In the genomic region with DNA sequence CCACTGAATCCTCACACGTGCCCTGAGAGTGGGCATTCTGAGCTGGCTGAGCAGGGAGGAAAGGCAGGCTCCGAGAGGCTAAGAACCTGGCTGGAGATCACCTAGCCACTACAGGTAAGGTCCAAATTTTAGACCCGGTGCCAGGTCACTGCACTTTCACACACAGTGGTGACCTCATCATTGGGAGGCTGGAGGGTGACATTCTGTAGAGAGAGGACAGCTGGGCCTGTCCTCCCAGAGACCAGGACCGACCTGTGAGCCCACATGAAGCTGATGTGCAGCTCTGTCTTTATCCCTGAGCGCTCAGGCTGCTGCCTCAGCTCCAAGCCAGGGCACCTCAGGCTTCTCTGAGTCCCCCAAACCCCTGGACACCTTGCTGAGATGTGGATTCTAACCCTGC, we compare ENCODE assay signal across 22 cellular contexts.
"Had no signal": no experiment of that assay in that cellular context is flagged by ENCODE, and none has a peak within 500 bp of the region (broad histone marks: within the 10 kb centered on the region; RNA-seq: fewer than 3 reads in every experiment).

No MANE protein-coding gene starts in this region.

- H3K9ac ChIP-seq: neural progenitor cell had no signal

- H3K9me3 ChIP-seq: esophagus squamous epithelium, gastroesophageal sphincter, mucosa of descending colon, pancreas, suprapubic skin, thyroid gland, upper lobe of left lung, uterus had no signal

- DNase-seq: effector memory CD8-positive, alpha-beta T cell; esophagus squamous epithelium; foreskin fibroblast; glutamatergic neuron; kidney; left colon; mammary epithelial cell; mucosa of descending colon; naive thymus-derived CD8-positive, alpha-beta T cell; occipital lobe; pancreas; right cardiac atrium; stimulated activated CD4-positive, alpha-beta T cell treated with anti-CD3 and anti-CD28 coated beads, Interleukin-2, amount 100 ng/mL, for 48 hours; stimulated activated naive CD8-positive, alpha-beta T cell treated with anti-CD3 and anti-CD28 coated beads, Interleukin-15, Interleukin-2, amounts not matched to agents 100 U/mL and 50 U/mL, for 24 hours; thyroid gland; upper lobe of left lung; uterus had no signal

- FAIRE-seq: colon, kidney, pancreas had no signal

- H3K36me3 ChIP-seq: esophagus squamous epithelium, gastroesophageal sphincter, neural progenitor cell, pancreas, suprapubic skin, thyroid gland, upper lobe of left lung, uterus had no signal

- H3K4me3 ChIP-seq: esophagus squamous epithelium, gastroesophageal sphincter, mucosa of descending colon, neural progenitor cell, pancreas, smooth muscle cell, suprapubic skin, thyroid gland, upper lobe of left lung, uterus had no signal

- H3K4me2 ChIP-seq: neural progenitor cell, smooth muscle cell had no signal

- H3K27me3 ChIP-seq: gastroesophageal sphincter, pancreas, suprapubic skin, thyroid gland, upper lobe of left lung, uterus had no signal

- H2AFZ ChIP-seq: neural progenitor cell had no signal

- H3K4me1 ChIP-seq: uterus had no signal

- ATAC-seq: effector memory CD8-positive, alpha-beta T cell; gastroesophageal sphincter; left colon; mucosa of descending colon; naive thymus-derived CD8-positive, alpha-beta T cell; pancreas; right cardiac atrium; stimulated activated naive CD8-positive, alpha-beta T cell treated with anti-CD3 and anti-CD28 coated beads, Interleukin-15, Interleukin-2, amounts not matched to agents 100 U/mL and 50 U/mL, for 24 hours had no signal

- H3K27ac ChIP-seq: esophagus squamous epithelium, gastroesophageal sphincter, neural progenitor cell, pancreas, suprapubic skin, thyroid gland, upper lobe of left lung, uterus had no signal
